ENCODE assay signal across 1 cellular context in the genomic region with DNA sequence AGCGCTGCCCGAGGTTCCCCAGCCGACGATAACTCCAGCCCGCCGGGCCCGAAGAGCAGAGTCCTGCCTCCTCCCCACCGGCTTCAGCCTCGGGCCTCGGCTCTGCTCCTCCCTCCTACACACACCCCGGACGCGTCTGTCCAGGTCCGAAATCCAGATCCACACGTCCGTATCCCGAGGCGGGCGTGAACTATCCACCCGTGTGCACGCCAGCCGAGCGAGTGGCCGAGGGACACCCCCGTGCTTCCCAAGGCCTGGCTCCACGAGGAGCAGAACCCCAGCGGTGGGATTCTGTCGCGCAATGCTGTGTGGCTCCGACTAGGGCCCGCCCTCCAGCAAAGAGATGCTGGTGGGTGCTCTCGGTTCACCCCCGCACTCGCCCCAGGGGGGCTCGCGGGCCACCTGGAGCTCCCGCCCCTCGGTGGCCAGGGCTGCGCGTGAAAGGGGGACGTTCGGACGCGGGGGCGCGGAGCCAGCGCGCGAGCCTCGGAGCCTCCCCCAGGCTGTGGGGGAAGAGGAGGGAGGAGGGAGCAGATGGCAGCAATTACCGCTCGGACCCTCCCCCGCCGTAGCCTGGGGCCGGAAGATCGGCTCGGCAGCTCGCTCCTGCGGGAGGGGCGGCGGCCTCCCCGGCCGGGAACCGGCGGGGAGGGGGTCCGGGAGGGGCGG.
TF ChIP-seq lines count a peak whose summit lies in the region.

No MANE protein-coding gene starts in this region.

TF ChIP-seq in HepG2, 621 proteins besides CTCF, POLR2A, EP300 and RAD21:
- TF ChIP-seq POGZ (CRISPR knock-in tag; IDR thresholded peaks at IDR 0.05) (no peak), NCOA1 (CRISPR knock-in tag; IDR thresholded peaks at IDR 0.05) (no peak), ZNF263 (CRISPR knock-in tag; IDR thresholded peaks at IDR 0.05) (peak; percentile 88), ZNF296 (CRISPR knock-in tag; conservative IDR thresholded peaks at IDR 0.05) (no peak), TP53 (CRISPR knock-in tag; conservative IDR thresholded peaks at IDR 0.05) (no peak), TBX3 (IDR thresholded peaks at IDR 0.05; ENCODE audit: borderline replicate concordance) (no peak), PHF21A (CRISPR knock-in tag; IDR thresholded peaks at IDR 0.05) (no peak), WIZ (CRISPR knock-in tag; IDR thresholded peaks at IDR 0.05) (no peak), PRDM15 (CRISPR knock-in tag; IDR thresholded peaks at IDR 0.05) (peak; percentile 28; the same call in 1 of the 2 replicates)
- TF ChIP-seq, protein P1, sequence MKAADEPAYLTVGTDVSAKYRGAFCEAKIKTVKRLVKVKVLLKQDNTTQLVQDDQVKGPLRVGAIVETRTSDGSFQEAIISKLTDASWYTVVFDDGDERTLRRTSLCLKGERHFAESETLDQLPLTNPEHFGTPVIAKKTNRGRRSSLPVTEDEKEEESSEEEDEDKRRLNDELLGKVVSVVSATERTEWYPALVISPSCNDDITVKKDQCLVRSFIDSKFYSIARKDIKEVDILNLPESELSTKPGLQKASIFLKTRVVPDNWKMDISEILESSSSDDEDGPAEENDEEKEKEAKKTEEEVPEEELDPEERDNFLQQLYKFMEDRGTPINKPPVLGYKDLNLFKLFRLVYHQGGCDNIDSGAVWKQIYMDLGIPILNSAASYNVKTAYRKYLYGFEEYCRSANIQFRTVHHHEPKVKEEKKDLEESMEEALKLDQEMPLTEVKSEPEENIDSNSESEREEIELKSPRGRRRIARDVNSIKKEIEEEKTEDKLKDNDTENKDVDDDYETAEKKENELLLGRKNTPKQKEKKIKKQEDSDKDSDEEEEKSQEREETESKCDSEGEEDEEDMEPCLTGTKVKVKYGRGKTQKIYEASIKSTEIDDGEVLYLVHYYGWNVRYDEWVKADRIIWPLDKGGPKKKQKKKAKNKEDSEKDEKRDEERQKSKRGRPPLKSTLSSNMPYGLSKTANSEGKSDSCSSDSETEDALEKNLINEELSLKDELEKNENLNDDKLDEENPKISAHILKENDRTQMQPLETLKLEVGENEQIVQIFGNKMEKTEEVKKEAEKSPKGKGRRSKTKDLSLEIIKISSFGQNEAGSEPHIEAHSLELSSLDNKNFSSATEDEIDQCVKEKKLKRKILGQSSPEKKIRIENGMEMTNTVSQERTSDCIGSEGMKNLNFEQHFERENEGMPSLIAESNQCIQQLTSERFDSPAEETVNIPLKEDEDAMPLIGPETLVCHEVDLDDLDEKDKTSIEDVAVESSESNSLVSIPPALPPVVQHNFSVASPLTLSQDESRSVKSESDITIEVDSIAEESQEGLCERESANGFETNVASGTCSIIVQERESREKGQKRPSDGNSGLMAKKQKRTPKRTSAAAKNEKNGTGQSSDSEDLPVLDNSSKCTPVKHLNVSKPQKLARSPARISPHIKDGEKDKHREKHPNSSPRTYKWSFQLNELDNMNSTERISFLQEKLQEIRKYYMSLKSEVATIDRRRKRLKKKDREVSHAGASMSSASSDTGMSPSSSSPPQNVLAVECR (CRISPR knock-in tag; IDR thresholded peaks at IDR 0.05; ENCODE audit: borderline replicate concordance) = no peak
- TF ChIP-seq, protein P2, sequence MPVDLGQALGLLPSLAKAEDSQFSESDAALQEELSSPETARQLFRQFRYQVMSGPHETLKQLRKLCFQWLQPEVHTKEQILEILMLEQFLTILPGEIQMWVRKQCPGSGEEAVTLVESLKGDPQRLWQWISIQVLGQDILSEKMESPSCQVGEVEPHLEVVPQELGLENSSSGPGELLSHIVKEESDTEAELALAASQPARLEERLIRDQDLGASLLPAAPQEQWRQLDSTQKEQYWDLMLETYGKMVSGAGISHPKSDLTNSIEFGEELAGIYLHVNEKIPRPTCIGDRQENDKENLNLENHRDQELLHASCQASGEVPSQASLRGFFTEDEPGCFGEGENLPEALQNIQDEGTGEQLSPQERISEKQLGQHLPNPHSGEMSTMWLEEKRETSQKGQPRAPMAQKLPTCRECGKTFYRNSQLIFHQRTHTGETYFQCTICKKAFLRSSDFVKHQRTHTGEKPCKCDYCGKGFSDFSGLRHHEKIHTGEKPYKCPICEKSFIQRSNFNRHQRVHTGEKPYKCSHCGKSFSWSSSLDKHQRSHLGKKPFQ (CRISPR knock-in tag; IDR thresholded peaks at IDR 0.05; ENCODE audit: insufficient replicate concordance) = no peak
- TF ChIP-seq, protein P3, sequence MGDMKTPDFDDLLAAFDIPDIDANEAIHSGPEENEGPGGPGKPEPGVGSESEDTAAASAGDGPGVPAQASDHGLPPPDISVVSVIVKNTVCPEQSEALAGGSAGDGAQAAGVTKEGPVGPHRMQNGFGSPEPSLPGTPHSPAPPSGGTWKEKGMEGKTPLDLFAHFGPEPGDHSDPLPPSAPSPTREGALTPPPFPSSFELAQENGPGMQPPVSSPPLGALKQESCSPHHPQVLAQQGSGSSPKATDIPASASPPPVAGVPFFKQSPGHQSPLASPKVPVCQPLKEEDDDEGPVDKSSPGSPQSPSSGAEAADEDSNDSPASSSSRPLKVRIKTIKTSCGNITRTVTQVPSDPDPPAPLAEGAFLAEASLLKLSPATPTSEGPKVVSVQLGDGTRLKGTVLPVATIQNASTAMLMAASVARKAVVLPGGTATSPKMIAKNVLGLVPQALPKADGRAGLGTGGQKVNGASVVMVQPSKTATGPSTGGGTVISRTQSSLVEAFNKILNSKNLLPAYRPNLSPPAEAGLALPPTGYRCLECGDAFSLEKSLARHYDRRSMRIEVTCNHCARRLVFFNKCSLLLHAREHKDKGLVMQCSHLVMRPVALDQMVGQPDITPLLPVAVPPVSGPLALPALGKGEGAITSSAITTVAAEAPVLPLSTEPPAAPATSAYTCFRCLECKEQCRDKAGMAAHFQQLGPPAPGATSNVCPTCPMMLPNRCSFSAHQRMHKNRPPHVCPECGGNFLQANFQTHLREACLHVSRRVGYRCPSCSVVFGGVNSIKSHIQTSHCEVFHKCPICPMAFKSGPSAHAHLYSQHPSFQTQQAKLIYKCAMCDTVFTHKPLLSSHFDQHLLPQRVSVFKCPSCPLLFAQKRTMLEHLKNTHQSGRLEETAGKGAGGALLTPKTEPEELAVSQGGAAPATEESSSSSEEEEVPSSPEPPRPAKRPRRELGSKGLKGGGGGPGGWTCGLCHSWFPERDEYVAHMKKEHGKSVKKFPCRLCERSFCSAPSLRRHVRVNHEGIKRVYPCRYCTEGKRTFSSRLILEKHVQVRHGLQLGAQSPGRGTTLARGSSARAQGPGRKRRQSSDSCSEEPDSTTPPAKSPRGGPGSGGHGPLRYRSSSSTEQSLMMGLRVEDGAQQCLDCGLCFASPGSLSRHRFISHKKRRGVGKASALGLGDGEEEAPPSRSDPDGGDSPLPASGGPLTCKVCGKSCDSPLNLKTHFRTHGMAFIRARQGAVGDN (CRISPR knock-in tag; IDR thresholded peaks at IDR 0.05) = 0 out of 2 replicates have a peak, but pooled peaks have one; percentile 28
- TF ChIP-seq, protein P4, sequence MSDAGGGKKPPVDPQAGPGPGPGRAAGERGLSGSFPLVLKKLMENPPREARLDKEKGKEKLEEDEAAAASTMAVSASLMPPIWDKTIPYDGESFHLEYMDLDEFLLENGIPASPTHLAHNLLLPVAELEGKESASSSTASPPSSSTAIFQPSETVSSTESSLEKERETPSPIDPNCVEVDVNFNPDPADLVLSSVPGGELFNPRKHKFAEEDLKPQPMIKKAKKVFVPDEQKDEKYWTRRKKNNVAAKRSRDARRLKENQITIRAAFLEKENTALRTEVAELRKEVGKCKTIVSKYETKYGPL (CRISPR knock-in tag; IDR thresholded peaks at IDR 0.05) = no peak
